27 cellular contexts compared by ENCODE assay signal in the genomic region with DNA sequence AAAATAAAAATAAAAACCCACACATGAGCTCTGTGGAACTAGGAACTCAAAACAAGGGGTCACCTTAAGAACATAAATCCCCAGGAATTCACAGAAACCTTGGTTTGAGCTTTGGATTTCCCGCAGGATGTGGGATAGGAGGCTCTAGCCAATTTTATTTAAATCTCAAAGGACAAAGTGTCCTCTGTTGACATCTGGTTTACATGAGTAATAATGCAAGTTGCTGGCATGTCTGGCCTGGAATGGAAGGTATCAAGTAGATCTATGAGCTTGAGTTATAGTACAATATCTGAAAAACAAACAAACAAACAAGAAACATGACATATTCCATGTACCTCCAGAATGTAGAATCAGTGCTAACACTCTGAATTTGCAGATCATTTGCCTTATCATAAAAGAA.
"Had no signal": no experiment of that assay in that cellular context is flagged by ENCODE, and none has a peak within 500 bp of the region (broad histone marks: within the 10 kb centered on the region; RNA-seq: fewer than 3 reads in every experiment).

No MANE protein-coding gene starts in this region.

- H3K9me3 ChIP-seq: colonic mucosa, esophagus squamous epithelium, prostate gland, testis, tibial artery had no signal

- H3K9me3 Mint-ChIP-seq: dendritic cell treated with granulocyte-macrophage colony-stimulating factor and Interleukin-4, amounts not matched to agents 40 ng/mL and 50 ng/mL, for 4 days had no signal

- H3K27me3 ChIP-seq: colonic mucosa, right atrium auricular region, testis, tibial artery had no signal

- H3K4me3 Mint-ChIP-seq: dendritic cell treated with granulocyte-macrophage colony-stimulating factor and Interleukin-4, amounts not matched to agents 40 ng/mL and 50 ng/mL, for 4 days; naive thymus-derived CD4-positive, alpha-beta T cell; nephron; stimulated activated memory B cell treated with anti-CD40 and anti-IgM and Interleukin-4, amounts not matched to agents 10 μg/mL and 1 μg/mL and 100 μg/mL, for 72 hours; type B pancreatic cell had no signal

- DNase-seq: colonic mucosa; effector CD8-positive, alpha-beta T cell; erythroblast; esophagus squamous epithelium; foreskin melanocyte; glutamatergic neuron; heart right ventricle; hippocampal formation; left cardiac atrium; left lung; mesendoderm; midbrain; naive thymus-derived CD4-positive, alpha-beta T cell; nucleus accumbens; stimulated activated CD4-positive, alpha-beta T cell treated with anti-CD3 and anti-CD28 coated beads, Interleukin-2, amount 100 ng/mL, for 24 hours; stimulated activated CD4-positive, alpha-beta T cell treated with anti-CD3 and anti-CD28 coated beads, Interleukin-4, amount 100 ng/mL, for 24 hours; stimulated activated naive CD8-positive, alpha-beta T cell treated with anti-CD3 and anti-CD28 coated beads, Interleukin-15, Interleukin-2, amounts not matched to agents 100 U/mL and 50 U/mL, for 24 hours; substantia nigra; testis; tibial artery had no signal

- H3K4me1 Mint-ChIP-seq: naive thymus-derived CD4-positive, alpha-beta T cell; nephron; stimulated activated memory B cell treated with anti-CD40 and anti-IgM and Interleukin-4, amounts not matched to agents 10 μg/mL and 1 μg/mL and 100 μg/mL, for 72 hours had no signal

- H3K36me3 ChIP-seq: colonic mucosa, esophagus squamous epithelium, heart right ventricle, left lung, prostate gland, right atrium auricular region, tibial artery had no signal

- H3K36me3 Mint-ChIP-seq: naive thymus-derived CD4-positive, alpha-beta T cell; stimulated activated memory B cell treated with anti-CD40 and anti-IgM and Interleukin-4, amounts not matched to agents 10 μg/mL and 1 μg/mL and 100 μg/mL, for 72 hours; type B pancreatic cell had no signal

- H3K4me3 ChIP-seq: colonic mucosa, esophagus squamous epithelium, heart right ventricle, left lung, prostate gland, right atrium auricular region, testis, tibial artery had no signal

- ATAC-seq: heart right ventricle; left cardiac atrium; left lung; naive thymus-derived CD4-positive, alpha-beta T cell; sciatic nerve; stimulated activated memory B cell treated with anti-CD40 and anti-IgM and Interleukin-4, amounts not matched to agents 10 μg/mL and 1 μg/mL and 100 μg/mL, for 72 hours; stimulated activated naive CD8-positive, alpha-beta T cell treated with anti-CD3 and anti-CD28 coated beads, Interleukin-15, Interleukin-2, amounts not matched to agents 100 U/mL and 50 U/mL, for 24 hours had no signal

- H3K27me3 Mint-ChIP-seq: dendritic cell treated with granulocyte-macrophage colony-stimulating factor and Interleukin-4, amounts not matched to agents 40 ng/mL and 50 ng/mL, for 4 days had no signal

- H3K27ac Mint-ChIP-seq: dendritic cell treated with granulocyte-macrophage colony-stimulating factor and Interleukin-4, amounts not matched to agents 40 ng/mL and 50 ng/mL, for 4 days; naive thymus-derived CD4-positive, alpha-beta T cell; nephron; stimulated activated memory B cell treated with anti-CD40 and anti-IgM and Interleukin-4, amounts not matched to agents 10 μg/mL and 1 μg/mL and 100 μg/mL, for 72 hours; type B pancreatic cell had no signal

- H3K4me1 ChIP-seq: colonic mucosa, esophagus squamous epithelium, heart right ventricle, left lung, prostate gland, right atrium auricular region, testis, tibial artery had no signal
